ENCODE assay signal across 19 cellular contexts in genomic region chr19:51114087-51114714, GRCh38. TPM values are rescaled to one million over a fixed set of nuclear protein-coding genes. Genes with fewer than 3 reads are reported as not detected.
A peak's percentile ranks its signal among the peaks of the same experiment; 100 is the strongest.
DNase-seq lines count a peak whose midpoint lies in the region; ATAC-seq and TF ChIP-seq lines count a peak whose summit lies in the region.
"Had no signal": no experiment of that assay in that cellular context is flagged by ENCODE, and none has a peak within 500 bp of the region (broad histone marks: within the 10 kb centered on the region; RNA-seq: fewer than 3 reads in every experiment).

No MANE protein-coding gene starts in this region.

- H3K4me1 ChIP-seq in upper lobe of left lung: peaks cover 0 to 1% (median under 1%) of the 10 kb centered on the region in 4 donors
- H3K4me1 ChIP-seq: body of pancreas, sigmoid colon, transverse colon had no signal

- H3K27me3 ChIP-seq in upper lobe of left lung: no peaks in the 10 kb centered on the region
- H3K27me3 ChIP-seq: body of pancreas had no signal

- peaks cover 3% of the 10 kb centered on the region for H3K27me3 Mint-ChIP-seq in activated T-cell treated with anti-CD3 and anti-CD28 coated beads, Interleukin-2, amount 50 U/mL, for 4 hours (ENCODE audit: low read depth)
- no peaks in the 10 kb centered on the region for H3K27me3 Mint-ChIP-seq in T-helper 17 cell
- H3K27me3 Mint-ChIP-seq in central memory CD8-positive, alpha-beta T cell: no peaks in the 10 kb centered on the region

- peak; percentile 91 to 93 for ATAC-seq in activated T-cell treated with anti-CD3 and anti-CD28 coated beads, Interleukin-2, amount 50 U/mL, for 4 hours
- ATAC-seq in T-helper 17 cell (peak; percentile 35), upper lobe of left lung (ENCODE audit: low FRiP score in 2 of 2) (no peak), HG03571 (IDR thresholded peaks at IDR 0.05; ENCODE audit: unreplicated experiment) (no peak)
- peak; percentile 67 for ATAC-seq in central memory CD8-positive, alpha-beta T cell (replicated peaks; ENCODE audit: extremely low read depth, poor library complexity, severe bottlenecking)
- ATAC-seq: body of pancreas, heart right ventricle had no signal

- WGBS in upper lobe of left lung, 2 donors: 77 to 83% methylated on average over 5 to 6 of the region's 6 CpGs

- no peaks in the 10 kb centered on the region for H3K9me3 Mint-ChIP-seq in activated T-cell treated with anti-CD3 and anti-CD28 coated beads, Interleukin-2, amount 50 U/mL, for 4 hours
- H3K9me3 Mint-ChIP-seq in central memory CD8-positive, alpha-beta T cell: no peaks in the 10 kb centered on the region

- TF ChIP-seq EP300 in upper lobe of left lung (IDR thresholded peaks at IDR 0.05): no peak

- no peak for DNase-seq in activated T-cell treated with anti-CD3 and anti-CD28 coated beads, Interleukin-2, amount 50 U/mL, for 4 hours
- no peak for DNase-seq in activated T-cell treated with anti-CD3 and anti-CD28 coated beads, Interleukin-2, amount 50 U/mL, for 1 hour
- DNase-seq in T-helper 17 cell (no peak), upper lobe of left lung (no peak), iPS-NIHi11 (ENCODE audit: low spot score) (no peak), dermis blood vessel endothelial cell (no peak)
- no peak for DNase-seq in central memory CD8-positive, alpha-beta T cell (ENCODE audit: low spot score in 2 of 2)
- DNase-seq: body of pancreas; heart right ventricle; NCI-H2081; NCI-H526; stimulated activated CD4-positive, alpha-beta T cell treated with anti-CD3 and anti-CD28 coated beads, Interleukin-4, amount 100 ng/mL, for 1 hour; stimulated activated CD8-positive, alpha-beta memory T cell treated with anti-CD3 and anti-CD28 coated beads, Interleukin-4, amount 100 ng/mL, for 48 hours; transverse colon; WERI-Rb-1 had no signal

- peak overlapping the region; percentile 5 to 39 (median 24) for H3K27ac ChIP-seq in upper lobe of left lung
- H3K27ac ChIP-seq: body of pancreas, sigmoid colon, transverse colon, WERI-Rb-1 had no signal

- TF ChIP-seq POLR2A in upper lobe of left lung (IDR thresholded peaks at IDR 0.05): no peak

- no peak overlapping the region for H3K4me3 ChIP-seq in upper lobe of left lung
- H3K4me3 ChIP-seq: body of pancreas, heart right ventricle, sigmoid colon, transverse colon had no signal

- no peaks in the 10 kb centered on the region for H3K36me3 Mint-ChIP-seq in activated T-cell treated with anti-CD3 and anti-CD28 coated beads, Interleukin-2, amount 50 U/mL, for 4 hours (ENCODE audit: insufficient read depth)
- H3K36me3 Mint-ChIP-seq in T-helper 17 cell (ENCODE audit: low read depth): no peaks in the 10 kb centered on the region
- peaks cover 1% of the 10 kb centered on the region for H3K36me3 Mint-ChIP-seq in central memory CD8-positive, alpha-beta T cell (ENCODE audit: insufficient read depth)

- H3K9me3 ChIP-seq in T-helper 17 cell (ENCODE audit: control insufficient read depth, low read length, poor library complexity, severe bottlenecking): no peaks in the 10 kb centered on the region
- no peaks in the 10 kb centered on the region for H3K9me3 ChIP-seq in upper lobe of left lung
- H3K9me3 ChIP-seq: body of pancreas, heart right ventricle, sigmoid colon, transverse colon had no signal

- TF ChIP-seq CTCF in upper lobe of left lung (IDR thresholded peaks at IDR 0.05): no peak

- no peaks in the 10 kb centered on the region for H3K36me3 ChIP-seq in upper lobe of left lung
- H3K36me3 ChIP-seq: heart right ventricle, sigmoid colon, transverse colon, WERI-Rb-1 had no signal

- peaks cover 39% of the 10 kb centered on the region for H3K4me1 Mint-ChIP-seq in activated T-cell treated with anti-CD3 and anti-CD28 coated beads, Interleukin-2, amount 50 U/mL, for 4 hours (ENCODE audit: low read depth)
- peaks cover 17% of the 10 kb centered on the region for H3K4me1 Mint-ChIP-seq in T-helper 17 cell
- H3K4me1 Mint-ChIP-seq in central memory CD8-positive, alpha-beta T cell: peaks cover 6% of the 10 kb centered on the region

- H3K27ac Mint-ChIP-seq in T-helper 17 cell: no peak overlapping the region
- no peak overlapping the region for H3K27ac Mint-ChIP-seq in central memory CD8-positive, alpha-beta T cell (ENCODE audit: low read depth)

- no peak overlapping the region for H3K4me3 Mint-ChIP-seq in activated T-cell treated with anti-CD3 and anti-CD28 coated beads, Interleukin-2, amount 50 U/mL, for 4 hours
- H3K4me3 Mint-ChIP-seq in T-helper 17 cell: no peak overlapping the region
- H3K4me3 Mint-ChIP-seq in central memory CD8-positive, alpha-beta T cell: peak overlapping the region; percentile 48

RNA-seq across cellular contexts. Expression of gene CTU1, which starts 6.0 kb away (rescaled TPM):
- total RNA-seq in activated T-cell treated with anti-CD3 and anti-CD28 coated beads, Interleukin-2, amount 50 U/mL, for 4 hours: 10 to 100 TPM; 24.1 to 29.3 (median 27.7) TPM
- 1 to 10 TPM; 4.1 to 4.6 TPM for total RNA-seq in T-helper 17 cell
- total RNA-seq in upper lobe of left lung: 10 to 100 TPM in 5 of 6 donors, 1 to 10 TPM in 1; 9.5 to 23.0 (median 15.1) TPM
- 10.0 and 15.8 TPM in 2 replicates for total RNA-seq in dermis blood vessel endothelial cell

RNA-seq across cellular contexts. Expression of gene SIGLEC9, which starts 10.5 kb away (rescaled TPM):
- under 1 TPM; 0.22 to 0.43 (median 0.37) TPM for total RNA-seq in activated T-cell treated with anti-CD3 and anti-CD28 coated beads, Interleukin-2, amount 50 U/mL, for 4 hours
- total RNA-seq in T-helper 17 cell (1 to 10 TPM; 1.4 to 4.8 TPM), upper lobe of left lung (10 to 100 TPM in 5 of 6 donors, 1 to 10 TPM in 1; 6.8 to 47.1 (median 24.6) TPM), dermis blood vessel endothelial cell (0.19 TPM in 1 of 2 replicates, not detected in the other)

RNA-seq across cellular contexts. Expression of gene SIGLEC7, which starts 27.9 kb away (rescaled TPM):
- under 1 TPM in 1 of 3 donors, not detected in 2; 0.16 TPM for total RNA-seq in activated T-cell treated with anti-CD3 and anti-CD28 coated beads, Interleukin-2, amount 50 U/mL, for 4 hours
- total RNA-seq in T-helper 17 cell (under 1 TPM in 1 of 2 donors, not detected in 1; 0.42 TPM), upper lobe of left lung (10 to 100 TPM in 1 of 6 donors, 1 to 10 TPM in 5; 3.4 to 10.9 (median 8.1) TPM), dermis blood vessel endothelial cell (not detected in 2 replicates)
- total RNA-seq: body of pancreas, M059J had no signal

RNA-seq across cellular contexts. Expression of gene KLK14, which starts 31.5 kb away (rescaled TPM):
- total RNA-seq in activated T-cell treated with anti-CD3 and anti-CD28 coated beads, Interleukin-2, amount 50 U/mL, for 4 hours: 1 to 10 TPM in 2 of 3 donors, under 1 TPM in 1; 0.79 to 1.4 (median 1.2) TPM
- under 1 TPM; 0.32 to 0.39 TPM for total RNA-seq in T-helper 17 cell
- total RNA-seq in upper lobe of left lung: 1 to 10 TPM in 3 of 6 donors, not detected in 3; 1.2 to 2.1 (median 2.0) TPM
- not detected in 2 replicates for total RNA-seq in dermis blood vessel endothelial cell
- total RNA-seq: body of pancreas, M059J, omental fat pad, sigmoid colon had no signal

RNA-seq across cellular contexts. Expression of gene KLK13, which starts 49.3 kb away (rescaled TPM):
- total RNA-seq in activated T-cell treated with anti-CD3 and anti-CD28 coated beads, Interleukin-2, amount 50 U/mL, for 4 hours: not detected
- not detected for total RNA-seq in T-helper 17 cell
- 10 to 100 TPM in 1 of 6 donors, 1 to 10 TPM in 1, under 1 TPM in 2, not detected in 2; 0.54 to 24.1 (median 1.9) TPM for total RNA-seq in upper lobe of left lung
- total RNA-seq in dermis blood vessel endothelial cell: not detected in 2 replicates
- total RNA-seq: M059J, omental fat pad, sigmoid colon had no signal

Comparison
In these comparisons a context has a peak if more than half of its experiments do, and no peak if none do; other contexts are left out.
1. ATAC-seq: peak in activated T-cell treated with anti-CD3 and anti-CD28 coated beads, Interleukin-2, amount 50 U/mL, for 4 hours (2 of 2), T-helper 17 cell (single experiment) and central memory CD8-positive, alpha-beta T cell (single experiment); none in upper lobe of left lung (0 of 2) and HG03571 (single experiment).